1 cellular context compared by ENCODE assay signal in the genomic region with DNA sequence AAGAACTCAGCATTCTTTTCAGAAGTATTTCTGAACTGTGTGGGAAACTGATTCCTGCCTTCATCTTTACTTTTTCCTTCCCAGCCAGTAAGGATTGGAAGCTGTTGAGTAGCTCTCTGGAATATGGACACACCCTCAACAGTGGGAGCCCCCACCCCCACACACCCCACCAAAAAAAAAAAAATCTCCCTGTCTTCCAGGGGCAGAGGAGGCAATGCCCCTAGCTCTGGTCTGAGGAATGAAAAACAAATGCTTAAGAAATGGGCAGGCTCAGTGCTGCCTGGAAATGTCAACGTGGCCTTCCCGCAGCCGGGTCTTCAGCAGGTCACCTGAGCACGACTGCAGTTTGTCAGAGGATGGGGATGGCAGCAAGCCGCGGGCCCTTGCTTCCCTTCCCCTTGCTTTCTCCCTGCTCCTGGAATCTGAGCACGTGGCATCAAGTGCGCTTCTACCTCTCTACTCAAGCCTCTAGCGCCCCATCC.
TF ChIP-seq lines count a peak whose summit lies in the region.

No MANE protein-coding gene starts in this region.

TF ChIP-seq in IMR-90, 13 proteins besides CTCF, POLR2A, EP300 and RAD21 (continued from another document):
- TF ChIP-seq MAFK (IDR thresholded peaks at IDR 0.05; ENCODE audit: low read depth, low read length) = no peak
- TF ChIP-seq, protein P1, sequence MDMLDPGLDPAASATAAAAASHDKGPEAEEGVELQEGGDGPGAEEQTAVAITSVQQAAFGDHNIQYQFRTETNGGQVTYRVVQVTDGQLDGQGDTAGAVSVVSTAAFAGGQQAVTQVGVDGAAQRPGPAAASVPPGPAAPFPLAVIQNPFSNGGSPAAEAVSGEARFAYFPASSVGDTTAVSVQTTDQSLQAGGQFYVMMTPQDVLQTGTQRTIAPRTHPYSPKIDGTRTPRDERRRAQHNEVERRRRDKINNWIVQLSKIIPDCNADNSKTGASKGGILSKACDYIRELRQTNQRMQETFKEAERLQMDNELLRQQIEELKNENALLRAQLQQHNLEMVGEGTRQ (IDR thresholded peaks at IDR 0.05; ENCODE audit: low read depth, low read length) = no peak
- TF ChIP-seq SMC3 (IDR thresholded peaks at IDR 0.05; ENCODE audit: low read depth, low read length) = no peak
